ENCODE assay signal across 8 cellular contexts in the genomic region with DNA sequence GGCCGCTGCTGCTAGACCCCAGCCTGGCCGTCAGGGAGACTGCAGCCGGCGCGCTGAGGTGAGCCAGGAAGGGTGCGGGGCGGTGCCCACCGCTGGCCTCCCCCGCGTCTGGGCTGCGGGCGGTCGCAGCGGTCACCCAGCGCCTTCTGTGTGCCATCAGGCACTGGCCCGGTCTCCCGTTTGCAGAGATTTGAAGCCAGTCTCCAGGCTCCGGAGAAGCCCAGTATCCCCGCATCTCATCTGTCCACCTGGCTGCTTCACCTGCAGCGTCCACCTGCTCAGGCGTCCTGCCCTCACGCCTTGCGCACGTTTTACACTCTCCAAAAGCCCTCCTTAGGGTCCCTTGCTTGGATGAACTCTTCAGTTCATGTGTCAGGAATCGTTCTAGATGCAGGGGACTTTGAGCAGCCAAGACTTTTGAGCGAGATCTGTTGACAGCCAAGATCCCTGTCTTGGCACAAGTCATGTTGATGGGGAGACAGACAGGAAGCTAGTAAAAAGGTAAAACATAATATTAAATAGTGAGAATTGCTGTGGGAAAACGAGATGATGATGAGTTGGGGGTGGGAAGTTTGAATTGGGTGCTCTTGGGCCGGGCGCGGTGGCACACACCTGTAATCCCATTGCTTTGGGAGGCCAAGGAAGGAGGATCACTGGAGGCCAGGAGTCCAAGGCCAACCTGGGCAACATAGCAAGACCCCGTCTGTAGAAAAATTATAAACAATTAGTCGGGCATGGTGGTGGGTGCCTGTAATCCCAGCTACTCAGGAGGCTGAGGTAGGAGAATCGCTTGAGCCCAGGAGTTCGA. TPM values are rescaled to one million over a fixed set of nuclear protein-coding genes. Genes with fewer than 3 reads are reported as not detected.
A peak's percentile ranks its signal among the peaks of the same experiment; 100 is the strongest.
DNase-seq lines count a peak whose midpoint lies in the region; ATAC-seq and TF ChIP-seq lines count a peak whose summit lies in the region.

No MANE protein-coding gene starts in this region.

- peak overlapping the region; percentile 70 for H3K27ac Mint-ChIP-seq in CD4-positive, alpha-beta T cell
- H3K27ac Mint-ChIP-seq in neural progenitor cell, result peak overlapping the region; percentile 48

- no peak for ATAC-seq in CD4-positive, alpha-beta T cell (ENCODE audit: poor library complexity)
- ATAC-seq in left colon (no peak), HG02588 (IDR thresholded peaks at IDR 0.05; ENCODE audit: unreplicated experiment) (no peak)

- no peaks in the 10 kb centered on the region for H3K27me3 Mint-ChIP-seq in CD4-positive, alpha-beta T cell
- peaks cover 5% of the 10 kb centered on the region for H3K27me3 Mint-ChIP-seq in neural progenitor cell (ENCODE audit: insufficient read depth, low read depth)

- no peaks in the 10 kb centered on the region for H3K9me3 Mint-ChIP-seq in CD4-positive, alpha-beta T cell
- no peaks in the 10 kb centered on the region for H3K9me3 Mint-ChIP-seq in neural progenitor cell

- no peaks in the 10 kb centered on the region for H3K9me2 ChIP-seq in Loucy (replicated peaks; ENCODE audit: low read depth, low read length)

- no peaks in the 10 kb centered on the region for H3K27me3 ChIP-seq in CD4-positive, alpha-beta T cell (ENCODE audit: control insufficient read depth, insufficient read depth, low read length)
- H3K27me3 ChIP-seq in Loucy (ENCODE audit: insufficient read depth, low read length, poor library complexity, severe bottlenecking) (no peaks in the 10 kb centered on the region), duodenal mucosa (ENCODE audit: control insufficient read depth in 1 of 2, insufficient read depth in 2 of 2, low read length in 2 of 2) (no peaks in the 10 kb centered on the region), neural progenitor cell (no peaks in the 10 kb centered on the region)

- H3K9ac ChIP-seq in Loucy (ENCODE audit: low read depth, low read length, poor library complexity, severe bottlenecking), result peak overlapping the region; percentile 82
- H3K9ac ChIP-seq in duodenal mucosa (ENCODE audit: low read depth in 1 of 2, low read length in 2 of 2), result peak overlapping the region; percentile 69 to 93
- H3K9ac ChIP-seq in neural progenitor cell, result peak overlapping the region; percentile 49

- H2AFZ ChIP-seq in Loucy (ENCODE audit: low read length) (peak overlapping the region; percentile 98; the same call in 1 of the 2 replicates), neural progenitor cell (replicated peaks) (peak overlapping the region; percentile 63)

- peaks cover 38% of the 10 kb centered on the region for H3K36me3 Mint-ChIP-seq in CD4-positive, alpha-beta T cell (ENCODE audit: low read depth)
- H3K36me3 Mint-ChIP-seq in neural progenitor cell, result peaks cover 2% of the 10 kb centered on the region

- intact Hi-C loops in CD4-positive, alpha-beta T cell (cut with DNase I, micrococcal nuclease), result loop anchor here (1.0 to 10.0 kb wide), 8 partner anchors 41 to 740 kb away; a partner anchor contains a TSS
- intact Hi-C loops in left colon (cut with DNase I, micrococcal nuclease), result no loop called here

- H3K79me2 ChIP-seq in Loucy (ENCODE audit: insufficient read depth, low read length) (peaks cover 36% of the 10 kb centered on the region), neural progenitor cell (ENCODE audit: low read depth) (peaks cover 23% of the 10 kb centered on the region)

- peak overlapping the region; percentile 99 for H3K4me3 Mint-ChIP-seq in CD4-positive, alpha-beta T cell
- H3K4me3 Mint-ChIP-seq in neural progenitor cell, result peak overlapping the region; percentile 91

- H3F3A ChIP-seq in Loucy (ENCODE audit: low read depth) (peaks cover 4% of the 10 kb centered on the region; the same call in 1 of the 2 replicates), neural progenitor cell (ENCODE audit: low read depth) (peaks cover 20% of the 10 kb centered on the region)

- H3K4me1 ChIP-seq in Loucy (ENCODE audit: insufficient read depth, low read length, poor library complexity, severe bottlenecking), result peaks cover 54% of the 10 kb centered on the region
- peaks cover 11 to 23% of the 10 kb centered on the region in 2 donors for H3K4me1 ChIP-seq in duodenal mucosa (ENCODE audit: control insufficient read depth in 1 of 2, insufficient read depth in 2 of 2, low read length in 2 of 2)
- H3K4me1 ChIP-seq in neural progenitor cell, result peaks cover 8% of the 10 kb centered on the region

- H3K4me3 ChIP-seq in Loucy (ENCODE audit: low read length, poor library complexity, severe bottlenecking), result peak overlapping the region; percentile 93
- peak overlapping the region; percentile 83 to 92 for H3K4me3 ChIP-seq in duodenal mucosa (ENCODE audit: low read depth in 1 of 2, low read length in 2 of 2)
- peak overlapping the region; percentile 76 for H3K4me3 ChIP-seq in neural progenitor cell

- no peak for DNase-seq in CD4-positive, alpha-beta T cell
- DNase-seq in neural progenitor cell (ENCODE audit: low spot score), result no peak
- DNase-seq in NCI-H1048 (lab: John Stamatoyannopoulos, UW), result no peak
- DNase-seq in left colon, result no peak
- no peak for DNase-seq in superior temporal gyrus (ENCODE audit: extremely low spot score)

- POLR2A ChIA-PET in CD4-positive, alpha-beta T cell (lab: Charles Lee), result interaction anchor here (0.5 to 4.3 kb wide), 12 partner anchors 33 to 740 kb away, joined by 3 to 41 read pairs (median 5); a partner anchor contains a TSS

- H3K4me2 ChIP-seq in Loucy (ENCODE audit: low read depth, low read length, poor library complexity, severe bottlenecking) (peak overlapping the region; percentile 96), neural progenitor cell (peak overlapping the region; percentile 86)

- H4K20me1 ChIP-seq in Loucy (ENCODE audit: insufficient read depth, low read length, poor library complexity, severe bottlenecking) (peaks cover 33% of the 10 kb centered on the region), neural progenitor cell (ENCODE audit: low read depth) (peaks cover 8% of the 10 kb centered on the region)

- H3K36me3 ChIP-seq in Loucy (ENCODE audit: insufficient read depth, low read length), result no peaks in the 10 kb centered on the region; the same call in 1 of the 2 replicates
- peaks cover 0 to 15% of the 10 kb centered on the region in 2 donors for H3K36me3 ChIP-seq in duodenal mucosa (ENCODE audit: control insufficient read depth in 1 of 2, insufficient read depth in 2 of 2, low read length in 2 of 2)
- no peaks in the 10 kb centered on the region for H3K36me3 ChIP-seq in neural progenitor cell

- H3K9me3 ChIP-seq in CD4-positive, alpha-beta T cell (ENCODE audit: control insufficient read depth, low read length), result no peaks in the 10 kb centered on the region
- H3K9me3 ChIP-seq in Loucy (ENCODE audit: insufficient read depth, low read depth, low read length) (no peaks in the 10 kb centered on the region), duodenal mucosa (ENCODE audit: control insufficient read depth in 1 of 2, low read length in 2 of 2) (no peaks in the 10 kb centered on the region), neural progenitor cell (ENCODE audit: low read depth) (no peaks in the 10 kb centered on the region)

- CTCF ChIA-PET in CD4-positive, alpha-beta T cell (lab: Charles Lee), result interaction anchor here (0.8 to 5.0 kb wide), 13 partner anchors 11 to 740 kb away, joined by 3 to 48 read pairs (median 4); a partner anchor contains a TSS

- H3K4me1 Mint-ChIP-seq in CD4-positive, alpha-beta T cell (ENCODE audit: low read depth), result peaks cover 57% of the 10 kb centered on the region
- peaks cover 20% of the 10 kb centered on the region for H3K4me1 Mint-ChIP-seq in neural progenitor cell

- no peak for TF ChIP-seq CTCF in CD4-positive, alpha-beta T cell (IDR thresholded peaks at IDR 0.05)
- TF ChIP-seq CTCF in Loucy (conservative IDR thresholded peaks at IDR 0.05; ENCODE audit: low read length) (no peak), neural progenitor cell (IDR thresholded peaks at IDR 0.05) (no peak)

- H3K27ac ChIP-seq in CD4-positive, alpha-beta T cell (ENCODE audit: low read depth, low read length), result no peak overlapping the region
- H3K27ac ChIP-seq in duodenal mucosa (ENCODE audit: low read depth, low read length), result peak overlapping the region; percentile 90
- no peak overlapping the region for H3K27ac ChIP-seq in neural progenitor cell

RNA-seq across cellular contexts. Expression of a gene that starts 0.9 kb away (rescaled TPM):
- total RNA-seq in CD4-positive, alpha-beta T cell, result 10 to 100 TPM; 10.1 to 10.6 TPM
- total RNA-seq in neural progenitor cell (ENCODE audit: low replicate concordance), result 23.9 and 26.7 TPM in 2 replicates
- 10 to 100 TPM; 17.4 to 22.5 TPM for total RNA-seq in left colon

RNA-seq across cellular contexts. Expression of a gene that starts 41.7 kb away (rescaled TPM):
- 10 to 100 TPM; 36.6 to 46.3 TPM for total RNA-seq in CD4-positive, alpha-beta T cell
- total RNA-seq in neural progenitor cell (ENCODE audit: low replicate concordance), result 37.9 and 52.7 TPM in 2 replicates
- total RNA-seq in left colon, result 10 to 100 TPM; 17.8 to 19.2 TPM

Comparison
In these comparisons a context has a peak if more than half of its experiments do, and no peak if none do; other contexts are left out.
1. intact Hi-C loops: an anchor here in CD4-positive, alpha-beta T cell (1.0 to 10.0 kb wide); none called in left colon.